In genomic region chr5:72817076-72817476, GRCh38 we compare ENCODE assay signal across 8 cellular contexts. TPM values are rescaled to one million over a fixed set of nuclear protein-coding genes. Genes with fewer than 3 reads are reported as not detected.
A peak's percentile ranks its signal among the peaks of the same experiment; 100 is the strongest.
DNase-seq lines count a peak whose midpoint lies in the region; ATAC-seq and TF ChIP-seq lines count a peak whose summit lies in the region.

No MANE protein-coding gene starts in this region.

- peaks cover 50% of the 10 kb centered on the region for H3F3A ChIP-seq in neural progenitor cell (ENCODE audit: low read depth)

- peak overlapping the region; percentile 94 for H3K9ac ChIP-seq in neural progenitor cell

- TF ChIP-seq CTCF in neural progenitor cell (IDR thresholded peaks at IDR 0.05) (no peak), type B pancreatic cell (conservative IDR thresholded peaks at IDR 0.05) (no peak)

- H3K36me3 Mint-ChIP-seq in activated T-helper 2 cell treated with anti-CD3 and anti-CD28 coated beads, Interferon-gamma antibody, Interleukin-2, Interleukin-4, amounts not matched to agents 10 μg/mL and 5 μg/mL and 100 μg/mL, durations not matched to agents 14 hours and 24 hours and 36 hours (ENCODE audit: low read depth), result no peaks in the 10 kb centered on the region
- H3K36me3 Mint-ChIP-seq in neural progenitor cell (peaks cover 24% of the 10 kb centered on the region), type B pancreatic cell (peaks cover 8% of the 10 kb centered on the region)

- H3K27ac ChIP-seq in neural progenitor cell, result peak overlapping the region; percentile 97

- no peaks in the 10 kb centered on the region for H3K9me3 ChIP-seq in neural progenitor cell (ENCODE audit: low read depth)

- H3K9me3 Mint-ChIP-seq in activated T-helper 2 cell treated with anti-CD3 and anti-CD28 coated beads, Interferon-gamma antibody, Interleukin-2, Interleukin-4, amounts not matched to agents 10 μg/mL and 5 μg/mL and 100 μg/mL, durations not matched to agents 14 hours and 24 hours and 36 hours, result no peaks in the 10 kb centered on the region
- H3K9me3 Mint-ChIP-seq in neural progenitor cell (peaks cover 12% of the 10 kb centered on the region), type B pancreatic cell (no peaks in the 10 kb centered on the region)

- H3K4me2 ChIP-seq in neural progenitor cell, result peak overlapping the region; percentile 90

- intact Hi-C loops in activated T-helper 2 cell treated with anti-CD3 and anti-CD28 coated beads, Interferon-gamma antibody, Interleukin-2, Interleukin-4, amounts not matched to agents 10 μg/mL and 5 μg/mL and 100 μg/mL, durations not matched to agents 14 hours and 24 hours and 36 hours (cut with micrococcal nuclease), result loop anchor here (1.0 to 5.0 kb wide), 4 partner anchors 31 to 450 kb away; partner anchors contain the start of gene FCHO2

- no peaks in the 10 kb centered on the region for H3K27me3 ChIP-seq in neural progenitor cell

- DNase-seq in SKM-1 treated with dmso at 0.1 percent for 144 hours (lab: John Stamatoyannopoulos, UW; ENCODE audit: unreplicated experiment) (peak; percentile 20), SKM-1 (lab: John Stamatoyannopoulos, UW; ENCODE audit: unreplicated experiment) (no peak), NCI-H146 (lab: John Stamatoyannopoulos, UW) (peak; percentile 64), foreskin melanocyte (peak; percentile 45), neural progenitor cell (ENCODE audit: low spot score) (no peak), type B pancreatic cell (ENCODE audit: extremely low spot score, unreplicated experiment) (peak; percentile 73)
- peak; percentile 10 for DNase-seq in activated T-helper 2 cell treated with anti-CD3 and anti-CD28 coated beads, Interferon-gamma antibody, Interleukin-2, Interleukin-4, amounts not matched to agents 10 μg/mL and 5 μg/mL and 100 μg/mL, durations not matched to agents 14 hours and 24 hours and 36 hours (ENCODE audit: low spot score)

- H3K27ac Mint-ChIP-seq in activated T-helper 2 cell treated with anti-CD3 and anti-CD28 coated beads, Interferon-gamma antibody, Interleukin-2, Interleukin-4, amounts not matched to agents 10 μg/mL and 5 μg/mL and 100 μg/mL, durations not matched to agents 14 hours and 24 hours and 36 hours, result peak overlapping the region; percentile 67
- H3K27ac Mint-ChIP-seq in neural progenitor cell (peak overlapping the region; percentile 100), type B pancreatic cell (peak overlapping the region; percentile 97)

- no peaks in the 10 kb centered on the region for H3K36me3 ChIP-seq in neural progenitor cell

- peaks cover 30% of the 10 kb centered on the region for H3K4me1 ChIP-seq in neural progenitor cell

- H3K27me3 Mint-ChIP-seq in activated T-helper 2 cell treated with anti-CD3 and anti-CD28 coated beads, Interferon-gamma antibody, Interleukin-2, Interleukin-4, amounts not matched to agents 10 μg/mL and 5 μg/mL and 100 μg/mL, durations not matched to agents 14 hours and 24 hours and 36 hours (ENCODE audit: low read depth), result peaks cover 14% of the 10 kb centered on the region
- H3K27me3 Mint-ChIP-seq in neural progenitor cell (ENCODE audit: insufficient read depth, low read depth), result peaks cover 2% of the 10 kb centered on the region
- no peaks in the 10 kb centered on the region for H3K27me3 Mint-ChIP-seq in type B pancreatic cell

- H4K20me1 ChIP-seq in neural progenitor cell (ENCODE audit: low read depth), result peaks cover 22% of the 10 kb centered on the region

- peak overlapping the region; percentile 79 for H2AFZ ChIP-seq in neural progenitor cell (replicated peaks)

- peak overlapping the region; percentile 86 for H3K4me3 ChIP-seq in neural progenitor cell

- peak; percentile 34 for ATAC-seq in HG02588 (IDR thresholded peaks at IDR 0.05; ENCODE audit: unreplicated experiment)

- peaks cover 51% of the 10 kb centered on the region for H3K79me2 ChIP-seq in neural progenitor cell (ENCODE audit: low read depth)

- peaks cover 23% of the 10 kb centered on the region for H3K4me1 Mint-ChIP-seq in activated T-helper 2 cell treated with anti-CD3 and anti-CD28 coated beads, Interferon-gamma antibody, Interleukin-2, Interleukin-4, amounts not matched to agents 10 μg/mL and 5 μg/mL and 100 μg/mL, durations not matched to agents 14 hours and 24 hours and 36 hours (ENCODE audit: low read depth)
- H3K4me1 Mint-ChIP-seq in neural progenitor cell, result peaks cover 30% of the 10 kb centered on the region
- H3K4me1 Mint-ChIP-seq in type B pancreatic cell (ENCODE audit: unreplicated experiment), result peaks cover 28% of the 10 kb centered on the region

- peak overlapping the region; percentile 82 for H3K4me3 Mint-ChIP-seq in activated T-helper 2 cell treated with anti-CD3 and anti-CD28 coated beads, Interferon-gamma antibody, Interleukin-2, Interleukin-4, amounts not matched to agents 10 μg/mL and 5 μg/mL and 100 μg/mL, durations not matched to agents 14 hours and 24 hours and 36 hours (ENCODE audit: low read depth)
- H3K4me3 Mint-ChIP-seq in neural progenitor cell (peak overlapping the region; percentile 100), type B pancreatic cell (peak overlapping the region; percentile 99)

RNA-seq across cellular contexts. Expression of gene TNPO1, which starts 0.6 kb away (rescaled TPM):
- 112 and 121 TPM in 2 replicates for total RNA-seq in activated T-helper 2 cell treated with anti-CD3 and anti-CD28 coated beads, Interferon-gamma antibody, Interleukin-2, Interleukin-4, amounts not matched to agents 10 μg/mL and 5 μg/mL and 100 μg/mL, durations not matched to agents 14 hours and 24 hours and 36 hours
- total RNA-seq in neural progenitor cell (ENCODE audit: low replicate concordance), result 194 and 316 TPM in 2 replicates
- 113 and 131 TPM in 2 replicates for total RNA-seq in type B pancreatic cell (ENCODE audit: low replicate concordance)

Comparison
In these comparisons a context has a peak if more than half of its experiments do, and no peak if none do; other contexts are left out.
1. DNase-seq: peak in SKM-1 treated with dmso at 0.1 percent for 144 hours (single experiment), NCI-H146 (single experiment), activated T-helper 2 cell treated with anti-CD3 and anti-CD28 coated beads, Interferon-gamma antibody, Interleukin-2, Interleukin-4, amounts not matched to agents 10 μg/mL and 5 μg/mL and 100 μg/mL, durations not matched to agents 14 hours and 24 hours and 36 hours (single experiment), foreskin melanocyte (single experiment) and type B pancreatic cell (single experiment); none in SKM-1 (single experiment) and neural progenitor cell (single experiment).
2. Peak in every context shown above with its lines, with median percentiles within 50 percentile points of each other: H3K27ac Mint-ChIP-seq and H3K4me3 Mint-ChIP-seq.